ENCODE assay signal across 1 cellular context in the genomic region with DNA sequence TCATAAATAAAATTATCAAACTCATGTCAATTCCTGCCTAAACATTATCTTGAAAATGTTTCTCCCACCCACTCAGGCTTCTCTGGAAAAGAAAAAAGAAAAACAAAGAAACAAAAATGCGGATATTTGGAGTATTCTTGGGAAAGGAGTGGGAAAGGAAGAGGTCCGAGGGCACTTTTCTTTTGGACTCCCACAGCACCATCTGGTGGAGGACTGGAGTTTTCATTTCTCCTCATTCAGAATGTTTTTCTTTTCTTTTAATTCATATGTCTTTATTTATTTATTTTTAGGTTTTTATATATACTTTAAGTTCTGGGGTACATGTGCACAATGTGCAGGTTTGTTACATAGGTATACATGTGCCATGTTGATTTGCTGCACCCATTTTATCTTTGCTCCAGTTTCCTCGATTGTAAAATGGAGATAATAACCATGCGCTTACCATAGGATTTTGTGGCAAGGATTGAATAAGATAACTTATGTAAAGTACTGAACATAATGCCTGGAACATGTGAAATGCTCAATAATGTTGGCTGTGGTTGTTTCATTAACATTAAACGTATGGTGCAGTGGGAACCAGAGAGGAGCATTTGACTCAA.
TF ChIP-seq lines count a peak whose summit lies in the region.

No MANE protein-coding gene starts in this region.

TF ChIP-seq in WTC11, 78 proteins besides CTCF, POLR2A, EP300 and RAD21 (continued from another document):
- TF ChIP-seq, protein P1, sequence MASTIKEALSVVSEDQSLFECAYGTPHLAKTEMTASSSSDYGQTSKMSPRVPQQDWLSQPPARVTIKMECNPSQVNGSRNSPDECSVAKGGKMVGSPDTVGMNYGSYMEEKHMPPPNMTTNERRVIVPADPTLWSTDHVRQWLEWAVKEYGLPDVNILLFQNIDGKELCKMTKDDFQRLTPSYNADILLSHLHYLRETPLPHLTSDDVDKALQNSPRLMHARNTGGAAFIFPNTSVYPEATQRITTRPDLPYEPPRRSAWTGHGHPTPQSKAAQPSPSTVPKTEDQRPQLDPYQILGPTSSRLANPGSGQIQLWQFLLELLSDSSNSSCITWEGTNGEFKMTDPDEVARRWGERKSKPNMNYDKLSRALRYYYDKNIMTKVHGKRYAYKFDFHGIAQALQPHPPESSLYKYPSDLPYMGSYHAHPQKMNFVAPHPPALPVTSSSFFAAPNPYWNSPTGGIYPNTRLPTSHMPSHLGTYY (CRISPR knock-in tag; IDR thresholded peaks at IDR 0.05), result no peak
- TF ChIP-seq GRHL2 (CRISPR knock-in tag; IDR thresholded peaks at IDR 0.05; ENCODE audit: insufficient replicate concordance, severe bottlenecking) (no peak), NFE2L1 (CRISPR knock-in tag; IDR thresholded peaks at IDR 0.05) (no peak), ZNF263 (CRISPR knock-in tag; IDR thresholded peaks at IDR 0.05; ENCODE audit: low read depth) (no peak), SMAD3 (CRISPR knock-in tag; IDR thresholded peaks at IDR 0.05; ENCODE audit: borderline replicate concordance) (no peak), GABPB1 (CRISPR knock-in tag; IDR thresholded peaks at IDR 0.05) (no peak), JUN (CRISPR knock-in tag; IDR thresholded peaks at IDR 0.05) (no peak), CREB1 (CRISPR knock-in tag; IDR thresholded peaks at IDR 0.05) (no peak)
- TF ChIP-seq, protein P2, sequence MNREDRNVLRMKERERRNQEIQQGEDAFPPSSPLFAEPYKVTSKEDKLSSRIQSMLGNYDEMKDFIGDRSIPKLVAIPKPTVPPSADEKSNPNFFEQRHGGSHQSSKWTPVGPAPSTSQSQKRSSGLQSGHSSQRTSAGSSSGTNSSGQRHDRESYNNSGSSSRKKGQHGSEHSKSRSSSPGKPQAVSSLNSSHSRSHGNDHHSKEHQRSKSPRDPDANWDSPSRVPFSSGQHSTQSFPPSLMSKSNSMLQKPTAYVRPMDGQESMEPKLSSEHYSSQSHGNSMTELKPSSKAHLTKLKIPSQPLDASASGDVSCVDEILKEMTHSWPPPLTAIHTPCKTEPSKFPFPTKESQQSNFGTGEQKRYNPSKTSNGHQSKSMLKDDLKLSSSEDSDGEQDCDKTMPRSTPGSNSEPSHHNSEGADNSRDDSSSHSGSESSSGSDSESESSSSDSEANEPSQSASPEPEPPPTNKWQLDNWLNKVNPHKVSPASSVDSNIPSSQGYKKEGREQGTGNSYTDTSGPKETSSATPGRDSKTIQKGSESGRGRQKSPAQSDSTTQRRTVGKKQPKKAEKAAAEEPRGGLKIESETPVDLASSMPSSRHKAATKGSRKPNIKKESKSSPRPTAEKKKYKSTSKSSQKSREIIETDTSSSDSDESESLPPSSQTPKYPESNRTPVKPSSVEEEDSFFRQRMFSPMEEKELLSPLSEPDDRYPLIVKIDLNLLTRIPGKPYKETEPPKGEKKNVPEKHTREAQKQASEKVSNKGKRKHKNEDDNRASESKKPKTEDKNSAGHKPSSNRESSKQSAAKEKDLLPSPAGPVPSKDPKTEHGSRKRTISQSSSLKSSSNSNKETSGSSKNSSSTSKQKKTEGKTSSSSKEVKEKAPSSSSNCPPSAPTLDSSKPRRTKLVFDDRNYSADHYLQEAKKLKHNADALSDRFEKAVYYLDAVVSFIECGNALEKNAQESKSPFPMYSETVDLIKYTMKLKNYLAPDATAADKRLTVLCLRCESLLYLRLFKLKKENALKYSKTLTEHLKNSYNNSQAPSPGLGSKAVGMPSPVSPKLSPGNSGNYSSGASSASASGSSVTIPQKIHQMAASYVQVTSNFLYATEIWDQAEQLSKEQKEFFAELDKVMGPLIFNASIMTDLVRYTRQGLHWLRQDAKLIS (CRISPR knock-in tag; IDR thresholded peaks at IDR 0.05; ENCODE audit: borderline replicate concordance), result no peak
- TF ChIP-seq, protein P3, sequence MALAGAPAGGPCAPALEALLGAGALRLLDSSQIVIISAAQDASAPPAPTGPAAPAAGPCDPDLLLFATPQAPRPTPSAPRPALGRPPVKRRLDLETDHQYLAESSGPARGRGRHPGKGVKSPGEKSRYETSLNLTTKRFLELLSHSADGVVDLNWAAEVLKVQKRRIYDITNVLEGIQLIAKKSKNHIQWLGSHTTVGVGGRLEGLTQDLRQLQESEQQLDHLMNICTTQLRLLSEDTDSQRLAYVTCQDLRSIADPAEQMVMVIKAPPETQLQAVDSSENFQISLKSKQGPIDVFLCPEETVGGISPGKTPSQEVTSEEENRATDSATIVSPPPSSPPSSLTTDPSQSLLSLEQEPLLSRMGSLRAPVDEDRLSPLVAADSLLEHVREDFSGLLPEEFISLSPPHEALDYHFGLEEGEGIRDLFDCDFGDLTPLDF (CRISPR knock-in tag; IDR thresholded peaks at IDR 0.05), result no peak
- TF ChIP-seq, protein P4, sequence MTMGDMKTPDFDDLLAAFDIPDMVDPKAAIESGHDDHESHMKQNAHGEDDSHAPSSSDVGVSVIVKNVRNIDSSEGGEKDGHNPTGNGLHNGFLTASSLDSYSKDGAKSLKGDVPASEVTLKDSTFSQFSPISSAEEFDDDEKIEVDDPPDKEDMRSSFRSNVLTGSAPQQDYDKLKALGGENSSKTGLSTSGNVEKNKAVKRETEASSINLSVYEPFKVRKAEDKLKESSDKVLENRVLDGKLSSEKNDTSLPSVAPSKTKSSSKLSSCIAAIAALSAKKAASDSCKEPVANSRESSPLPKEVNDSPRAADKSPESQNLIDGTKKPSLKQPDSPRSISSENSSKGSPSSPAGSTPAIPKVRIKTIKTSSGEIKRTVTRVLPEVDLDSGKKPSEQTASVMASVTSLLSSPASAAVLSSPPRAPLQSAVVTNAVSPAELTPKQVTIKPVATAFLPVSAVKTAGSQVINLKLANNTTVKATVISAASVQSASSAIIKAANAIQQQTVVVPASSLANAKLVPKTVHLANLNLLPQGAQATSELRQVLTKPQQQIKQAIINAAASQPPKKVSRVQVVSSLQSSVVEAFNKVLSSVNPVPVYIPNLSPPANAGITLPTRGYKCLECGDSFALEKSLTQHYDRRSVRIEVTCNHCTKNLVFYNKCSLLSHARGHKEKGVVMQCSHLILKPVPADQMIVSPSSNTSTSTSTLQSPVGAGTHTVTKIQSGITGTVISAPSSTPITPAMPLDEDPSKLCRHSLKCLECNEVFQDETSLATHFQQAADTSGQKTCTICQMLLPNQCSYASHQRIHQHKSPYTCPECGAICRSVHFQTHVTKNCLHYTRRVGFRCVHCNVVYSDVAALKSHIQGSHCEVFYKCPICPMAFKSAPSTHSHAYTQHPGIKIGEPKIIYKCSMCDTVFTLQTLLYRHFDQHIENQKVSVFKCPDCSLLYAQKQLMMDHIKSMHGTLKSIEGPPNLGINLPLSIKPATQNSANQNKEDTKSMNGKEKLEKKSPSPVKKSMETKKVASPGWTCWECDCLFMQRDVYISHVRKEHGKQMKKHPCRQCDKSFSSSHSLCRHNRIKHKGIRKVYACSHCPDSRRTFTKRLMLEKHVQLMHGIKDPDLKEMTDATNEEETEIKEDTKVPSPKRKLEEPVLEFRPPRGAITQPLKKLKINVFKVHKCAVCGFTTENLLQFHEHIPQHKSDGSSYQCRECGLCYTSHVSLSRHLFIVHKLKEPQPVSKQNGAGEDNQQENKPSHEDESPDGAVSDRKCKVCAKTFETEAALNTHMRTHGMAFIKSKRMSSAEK (CRISPR knock-in tag; IDR thresholded peaks at IDR 0.05; ENCODE audit: borderline replicate concordance), result no peak
- TF ChIP-seq, protein P5, sequence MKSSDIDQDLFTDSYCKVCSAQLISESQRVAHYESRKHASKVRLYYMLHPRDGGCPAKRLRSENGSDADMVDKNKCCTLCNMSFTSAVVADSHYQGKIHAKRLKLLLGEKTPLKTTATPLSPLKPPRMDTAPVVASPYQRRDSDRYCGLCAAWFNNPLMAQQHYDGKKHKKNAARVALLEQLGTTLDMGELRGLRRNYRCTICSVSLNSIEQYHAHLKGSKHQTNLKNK (CRISPR knock-in tag; IDR thresholded peaks at IDR 0.05), result no peak
- TF ChIP-seq, protein P6, sequence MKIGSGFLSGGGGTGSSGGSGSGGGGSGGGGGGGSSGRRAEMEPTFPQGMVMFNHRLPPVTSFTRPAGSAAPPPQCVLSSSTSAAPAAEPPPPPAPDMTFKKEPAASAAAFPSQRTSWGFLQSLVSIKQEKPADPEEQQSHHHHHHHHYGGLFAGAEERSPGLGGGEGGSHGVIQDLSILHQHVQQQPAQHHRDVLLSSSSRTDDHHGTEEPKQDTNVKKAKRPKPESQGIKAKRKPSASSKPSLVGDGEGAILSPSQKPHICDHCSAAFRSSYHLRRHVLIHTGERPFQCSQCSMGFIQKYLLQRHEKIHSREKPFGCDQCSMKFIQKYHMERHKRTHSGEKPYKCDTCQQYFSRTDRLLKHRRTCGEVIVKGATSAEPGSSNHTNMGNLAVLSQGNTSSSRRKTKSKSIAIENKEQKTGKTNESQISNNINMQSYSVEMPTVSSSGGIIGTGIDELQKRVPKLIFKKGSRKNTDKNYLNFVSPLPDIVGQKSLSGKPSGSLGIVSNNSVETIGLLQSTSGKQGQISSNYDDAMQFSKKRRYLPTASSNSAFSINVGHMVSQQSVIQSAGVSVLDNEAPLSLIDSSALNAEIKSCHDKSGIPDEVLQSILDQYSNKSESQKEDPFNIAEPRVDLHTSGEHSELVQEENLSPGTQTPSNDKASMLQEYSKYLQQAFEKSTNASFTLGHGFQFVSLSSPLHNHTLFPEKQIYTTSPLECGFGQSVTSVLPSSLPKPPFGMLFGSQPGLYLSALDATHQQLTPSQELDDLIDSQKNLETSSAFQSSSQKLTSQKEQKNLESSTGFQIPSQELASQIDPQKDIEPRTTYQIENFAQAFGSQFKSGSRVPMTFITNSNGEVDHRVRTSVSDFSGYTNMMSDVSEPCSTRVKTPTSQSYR (CRISPR knock-in tag; IDR thresholded peaks at IDR 0.05), result no peak
TF ChIP-seq in WTC11: peak in this region for 0.
